In the genomic region with DNA sequence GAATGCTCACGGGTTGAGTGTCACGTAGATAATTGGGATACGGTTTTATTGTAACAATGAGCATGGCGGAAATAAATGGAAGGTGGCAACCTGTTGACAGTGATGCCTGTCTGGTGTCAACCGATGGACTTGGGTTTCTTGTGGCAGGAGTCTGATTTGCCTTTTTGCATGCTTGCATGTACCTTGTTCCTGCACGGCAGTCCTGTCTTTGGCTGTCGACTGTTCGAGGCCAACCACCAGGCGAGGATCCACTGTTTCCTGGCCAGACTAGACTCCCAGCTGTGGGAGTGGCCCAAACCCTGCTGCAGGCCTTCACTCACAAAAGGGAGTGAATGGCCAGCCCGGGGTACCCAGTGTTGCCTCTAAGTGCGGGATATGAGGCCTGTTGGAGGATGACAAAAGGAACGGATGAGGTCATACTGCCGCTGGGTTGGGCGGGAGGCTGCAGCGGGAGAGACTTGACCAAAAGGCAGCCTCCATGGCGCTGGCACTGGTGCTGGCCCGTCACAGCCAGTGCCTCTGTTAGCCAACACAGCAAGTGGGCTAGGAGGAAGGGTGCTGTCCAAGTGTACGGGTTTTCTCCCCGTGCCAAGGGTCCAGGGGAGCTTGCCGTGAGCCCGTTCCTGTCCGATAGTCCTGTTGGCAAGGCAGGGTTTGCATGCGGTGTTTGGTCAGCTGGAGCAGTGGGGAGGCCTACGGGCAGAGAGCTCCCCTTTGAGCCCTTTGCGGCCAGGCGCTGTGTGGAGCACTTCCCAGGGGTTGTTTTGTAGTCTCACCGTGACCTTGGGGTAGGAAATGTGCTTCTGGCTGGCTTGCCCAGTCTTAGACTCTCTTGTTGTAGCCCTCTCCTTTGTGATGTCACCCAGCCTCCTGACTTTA, we compare ENCODE assay signal across 8 cellular contexts. TPM values are rescaled to one million over a fixed set of nuclear protein-coding genes. Genes with fewer than 3 reads are reported as not detected.
DNase-seq lines count a peak whose midpoint lies in the region; ATAC-seq, FAIRE-seq and TF ChIP-seq lines count a peak whose summit lies in the region.

No MANE protein-coding gene starts in this region.

- H3K4me1 ChIP-seq in astrocyte (ENCODE audit: insufficient read depth, low read length) (peaks cover 17% of the 10 kb centered on the region), sigmoid colon (peaks cover 0 to 58% (median 51%) of the 10 kb centered on the region in 4 donors)

- TF ChIP-seq CTCF in astrocyte (IDR thresholded peaks at IDR 0.05; ENCODE audit: insufficient read depth, low read depth, low read length) (no peak), sigmoid colon (IDR thresholded peaks at IDR 0.05) (no peak)

- CTCF ChIA-PET in activated CD8-positive, alpha-beta memory T cell treated with anti-CD3 and anti-CD28 coated beads, Interleukin-2, amount 10 ng/mL, durations not matched to agents 7 days and 5 days (lab: Charles Lee), result interaction anchor here (0.7 to 1.7 kb wide), 3 partner anchors 10 to 183 kb away, joined by 3 to 5 read pairs (median 4); no protein-coding TSS in a partner anchor

- H4K20me1 ChIP-seq in astrocyte (ENCODE audit: insufficient read depth, low read length), result peaks cover 47% of the 10 kb centered on the region

- H3K4me3 ChIP-seq in astrocyte (ENCODE audit: insufficient read depth, low read depth, low read length) (peak overlapping the region; percentile 97), iPS-11a (ENCODE audit: low read depth, low read length) (peak overlapping the region; percentile 94), sigmoid colon (peak overlapping the region; percentile 80 to 91 (median 88))

- H3K79me2 ChIP-seq in astrocyte (ENCODE audit: insufficient read depth, low read length), result peaks cover 56% of the 10 kb centered on the region

- peaks cover 48% of the 10 kb centered on the region for H3K4me1 Mint-ChIP-seq in activated CD8-positive, alpha-beta memory T cell treated with anti-CD3 and anti-CD28 coated beads, Interleukin-2, amount 10 ng/mL, durations not matched to agents 7 days and 5 days
- peaks cover 32% of the 10 kb centered on the region for H3K4me1 Mint-ChIP-seq in astrocyte (ENCODE audit: low read depth, unreplicated experiment)

- no peak for ATAC-seq in activated CD8-positive, alpha-beta memory T cell treated with anti-CD3 and anti-CD28 coated beads, Interleukin-2, amount 10 ng/mL, durations not matched to agents 7 days and 5 days
- ATAC-seq in activated CD4-positive, CD25-positive, alpha-beta regulatory T cell treated with anti-CD3 and anti-CD28 coated beads, Interleukin-2, amount 50 U/mL, for 24 hours, result no peak

- intact Hi-C loops in sigmoid colon (cut with DNase I), result loop anchor here (2.0 to 10.0 kb wide), 4 partner anchors 36 to 106 kb away; a partner anchor contains a TSS

- H3K9me3 ChIP-seq in astrocyte (ENCODE audit: insufficient read depth, low read depth, low read length), result no peaks in the 10 kb centered on the region
- H3K9me3 ChIP-seq in sigmoid colon, result no peaks in the 10 kb centered on the region

- FAIRE-seq in astrocyte (lab: Jason Lieb, UNC), result no peak

- H3K4me3 Mint-ChIP-seq in activated CD8-positive, alpha-beta memory T cell treated with anti-CD3 and anti-CD28 coated beads, Interleukin-2, amount 10 ng/mL, durations not matched to agents 7 days and 5 days, result peak overlapping the region; percentile 92
- peak overlapping the region; percentile 96 for H3K4me3 Mint-ChIP-seq in astrocyte (ENCODE audit: unreplicated experiment)

- H2AFZ ChIP-seq in astrocyte (ENCODE audit: low read depth, low read length), result no peak overlapping the region

- peaks cover 7% of the 10 kb centered on the region for H3K36me3 Mint-ChIP-seq in activated CD8-positive, alpha-beta memory T cell treated with anti-CD3 and anti-CD28 coated beads, Interleukin-2, amount 10 ng/mL, durations not matched to agents 7 days and 5 days
- no peaks in the 10 kb centered on the region for H3K36me3 Mint-ChIP-seq in astrocyte (ENCODE audit: low read depth, unreplicated experiment)

- H3K9ac ChIP-seq in astrocyte (ENCODE audit: low read length), result peak overlapping the region; percentile 93

- H3K27ac ChIP-seq in astrocyte (ENCODE audit: low read depth, low read length) (peak overlapping the region; percentile 89), sigmoid colon (peak overlapping the region; percentile 88 to 97 (median 94))

- H3K4me2 ChIP-seq in astrocyte (ENCODE audit: low read length), result peak overlapping the region; percentile 91

- no peak for TF ChIP-seq EP300 in sigmoid colon (IDR thresholded peaks at IDR 0.05)

- H3K27me3 Mint-ChIP-seq in activated CD8-positive, alpha-beta memory T cell treated with anti-CD3 and anti-CD28 coated beads, Interleukin-2, amount 10 ng/mL, durations not matched to agents 7 days and 5 days, result no peaks in the 10 kb centered on the region
- H3K27me3 Mint-ChIP-seq in astrocyte (ENCODE audit: low read depth, unreplicated experiment), result no peaks in the 10 kb centered on the region

- DNase-seq in activated CD8-positive, alpha-beta memory T cell treated with anti-CD3 and anti-CD28 coated beads, Interleukin-2, amount 10 ng/mL, durations not matched to agents 7 days and 5 days, result peak; percentile 56
- no peak for DNase-seq in activated CD8-positive, alpha-beta memory T cell treated with anti-CD3 and anti-CD28 coated beads, Interleukin-2, amount 50 U/mL, for 48 hours
- DNase-seq in NCI-H2227 (lab: John Stamatoyannopoulos, UW; ENCODE audit: unreplicated experiment) (peak; percentile 59), astrocyte (ENCODE audit: low read depth) (peak; percentile 60), sigmoid colon (no peak), UCSD-AML1 (lab: John Stamatoyannopoulos, UW; ENCODE audit: unreplicated experiment) (no peak)

- H3K27me3 ChIP-seq in astrocyte (ENCODE audit: insufficient read depth, low read length), result no peaks in the 10 kb centered on the region
- H3K27me3 ChIP-seq in sigmoid colon, result no peaks in the 10 kb centered on the region

- 7 to 30% methylated on average over 27 of the region's 27 CpGs for WGBS in sigmoid colon, 2 donors

- peak overlapping the region; percentile 84 for H3K27ac Mint-ChIP-seq in activated CD8-positive, alpha-beta memory T cell treated with anti-CD3 and anti-CD28 coated beads, Interleukin-2, amount 10 ng/mL, durations not matched to agents 7 days and 5 days
- peak overlapping the region; percentile 92 for H3K27ac Mint-ChIP-seq in astrocyte (ENCODE audit: unreplicated experiment)

- H3K9me3 Mint-ChIP-seq in activated CD8-positive, alpha-beta memory T cell treated with anti-CD3 and anti-CD28 coated beads, Interleukin-2, amount 10 ng/mL, durations not matched to agents 7 days and 5 days (ENCODE audit: low read depth), result no peaks in the 10 kb centered on the region
- H3K9me3 Mint-ChIP-seq in astrocyte (ENCODE audit: unreplicated experiment), result no peaks in the 10 kb centered on the region

- TF ChIP-seq POLR2A in sigmoid colon (IDR thresholded peaks at IDR 0.05), result no peak

- H3K36me3 ChIP-seq in astrocyte (ENCODE audit: insufficient read depth, low read length), result no peaks in the 10 kb centered on the region
- H3K36me3 ChIP-seq in sigmoid colon, result peaks cover 0 to 5% (median 4%) of the 10 kb centered on the region in 4 donors

RNA-seq across cellular contexts. Expression of a gene that starts 1.0 kb away (rescaled TPM):
- 10 to 100 TPM; 70.4 to 71.9 TPM for total RNA-seq in activated CD8-positive, alpha-beta memory T cell treated with anti-CD3 and anti-CD28 coated beads, Interleukin-2, amount 10 ng/mL, durations not matched to agents 7 days and 5 days
- 28.1 and 29.0 TPM in 2 replicates for total RNA-seq in astrocyte
- total RNA-seq in sigmoid colon, result 10 to 100 TPM; 15.0 to 32.7 (median 22.2) TPM
- 10 to 100 TPM in 1 of 3 donors, 1 to 10 TPM in 2; 6.7 to 24.1 (median 8.4) TPM for polyA plus RNA-seq in sigmoid colon

RNA-seq across cellular contexts. Expression of a gene that starts 34.9 kb away (rescaled TPM):
- total RNA-seq in activated CD8-positive, alpha-beta memory T cell treated with anti-CD3 and anti-CD28 coated beads, Interleukin-2, amount 10 ng/mL, durations not matched to agents 7 days and 5 days, result 100 to 1,000 TPM; 318 to 345 TPM
- 149 and 164 TPM in 2 replicates for total RNA-seq in astrocyte
- 100 to 1,000 TPM; 135 to 194 (median 163) TPM for total RNA-seq in sigmoid colon
- 100 to 1,000 TPM in 1 of 3 donors, 10 to 100 TPM in 2; 67.9 to 163 (median 79.8) TPM for polyA plus RNA-seq in sigmoid colon

RNA-seq across cellular contexts. Expression of a gene that starts 36.0 kb away (rescaled TPM):
- 100 to 1,000 TPM in 1 of 2 experiments, 10 to 100 TPM in 1; 98.1 to 140 TPM for total RNA-seq in activated CD8-positive, alpha-beta memory T cell treated with anti-CD3 and anti-CD28 coated beads, Interleukin-2, amount 10 ng/mL, durations not matched to agents 7 days and 5 days
- total RNA-seq in astrocyte (32.9 and 35.1 TPM in 2 replicates), sigmoid colon (10 to 100 TPM; 40.0 to 55.1 (median 51.1) TPM)
- 10 to 100 TPM in 1 of 3 donors, 1 to 10 TPM in 2; 8.6 to 43.7 (median 9.0) TPM for polyA plus RNA-seq in sigmoid colon

RNA-seq across cellular contexts. Expression of a gene that starts 50.6 kb away (rescaled TPM):
- total RNA-seq in activated CD8-positive, alpha-beta memory T cell treated with anti-CD3 and anti-CD28 coated beads, Interleukin-2, amount 10 ng/mL, durations not matched to agents 7 days and 5 days, result 10 to 100 TPM; 57.9 to 66.3 TPM
- total RNA-seq in astrocyte (88.3 and 93.7 TPM in 2 replicates), sigmoid colon (10 to 100 TPM in 2 of 4 donors, 1 to 10 TPM in 2; 4.6 to 14.3 (median 9.5) TPM)
- 10 to 100 TPM in 1 of 3 donors, 1 to 10 TPM in 2; 1.8 to 26.0 (median 4.2) TPM for polyA plus RNA-seq in sigmoid colon

Comparison
In these comparisons a context has a peak if more than half of its experiments do, and no peak if none do; other contexts are left out.
1. DNase-seq: peak in activated CD8-positive, alpha-beta memory T cell treated with anti-CD3 and anti-CD28 coated beads, Interleukin-2, amount 10 ng/mL, durations not matched to agents 7 days and 5 days (single experiment), NCI-H2227 (single experiment) and astrocyte (single experiment); none in activated CD8-positive, alpha-beta memory T cell treated with anti-CD3 and anti-CD28 coated beads, Interleukin-2, amount 50 U/mL, for 48 hours (single experiment), sigmoid colon (single experiment) and UCSD-AML1 (single experiment).
2. Peak in every context shown above with its lines, with median percentiles within 50 percentile points of each other: H3K4me3 ChIP-seq.